Comparison of ENCODE assay signal across 18 cellular contexts in genomic region chr7:158296798-158297104, GRCh38.
"Had no signal": no experiment of that assay in that cellular context is flagged by ENCODE, and none has a peak within 500 bp of the region (broad histone marks: within the 10 kb centered on the region; RNA-seq: fewer than 3 reads in every experiment).

No MANE protein-coding gene starts in this region.

- H3K4me3 Mint-ChIP-seq: naive thymus-derived CD8-positive, alpha-beta T cell; stimulated activated naive CD8-positive, alpha-beta T cell treated with anti-CD3 and anti-CD28 coated beads, Interleukin-15, Interleukin-2, amounts not matched to agents 100 ng/mL and 50 ng/mL, for 24 hours had no signal

- H3K27ac Mint-ChIP-seq: naive thymus-derived CD8-positive, alpha-beta T cell; progenitor cell of endocrine pancreas; stimulated activated naive CD8-positive, alpha-beta T cell treated with anti-CD3 and anti-CD28 coated beads, Interleukin-15, Interleukin-2, amounts not matched to agents 100 ng/mL and 50 ng/mL, for 24 hours had no signal

- H3K9me3 Mint-ChIP-seq: stimulated activated naive CD8-positive, alpha-beta T cell treated with anti-CD3 and anti-CD28 coated beads, Interleukin-15, Interleukin-2, amounts not matched to agents 100 ng/mL and 50 ng/mL, for 24 hours had no signal

- H3K27ac ChIP-seq: hepatocyte, ovary, testis, tibial nerve, upper lobe of right lung, vagina had no signal

- DNase-seq: dermis blood vessel endothelial cell; foreskin melanocyte; left colon; mesendoderm; mucosa of descending colon; naive thymus-derived CD8-positive, alpha-beta T cell; ovary; right cardiac atrium; small intestine; stimulated activated CD4-positive, alpha-beta T cell treated with anti-CD3 and anti-CD28 coated beads, Interleukin-12 subunit alpha, Interleukin-12 subunit beta, amount 100 ng/mL, for 4 hours; stimulated activated CD4-positive, alpha-beta T cell treated with anti-CD3 and anti-CD28 coated beads, Interleukin-2, amount 100 ng/mL, for 48 hours; testis; upper lobe of right lung had no signal

- H3K4me1 Mint-ChIP-seq: naive thymus-derived CD8-positive, alpha-beta T cell had no signal

- H3K4me3 ChIP-seq: hepatocyte, mucosa of descending colon, ovary, testis, tibial nerve, upper lobe of right lung, vagina had no signal

- H3K27me3 Mint-ChIP-seq: progenitor cell of endocrine pancreas; stimulated activated naive CD8-positive, alpha-beta T cell treated with anti-CD3 and anti-CD28 coated beads, Interleukin-15, Interleukin-2, amounts not matched to agents 100 ng/mL and 50 ng/mL, for 24 hours had no signal

- ATAC-seq: left colon; mucosa of descending colon; naive thymus-derived CD8-positive, alpha-beta T cell; right cardiac atrium; upper lobe of right lung had no signal
